ENCODE assay signal across 22 cellular contexts in genomic region chr10:128553755-128554154, GRCh38.
"Had no signal": no experiment of that assay in that cellular context is flagged by ENCODE, and none has a peak within 500 bp of the region (broad histone marks: within the 10 kb centered on the region; RNA-seq: fewer than 3 reads in every experiment).

No MANE protein-coding gene starts in this region.

- H3K9me3 ChIP-seq: SK-N-SH had no signal

- ATAC-seq: HepG2 had no signal

- DNase-seq: IMR-90, Karpas-422, KG1, MV-4-11, NCI-H1092, NCI-H1105 treated with DMSO at 0.1 percent for 48 hours, NCI-H1417 treated with DMSO at 0.1 percent for 48 hours, NCI-H146, NCI-H1694 treated with DMSO at 0.1 percent for 48 hours, NCI-H1930, NCI-H2081, NCI-H2171 treated with DMSO at 0.1 percent for 48 hours, NCI-H345, NCI-H446 treated with DMSO at 0.1 percent for 48 hours, NCI-H510A treated with DMSO at 0.1 percent for 48 hours, NCI-H526, NCI-H774, RPMI8226, SHP77, SK-N-SH, SW 1271 had no signal
